In genomic region chr22:50326225-50326958, GRCh38 we compare ENCODE assay signal across 8 cellular contexts. TPM values are rescaled to one million over a fixed set of nuclear protein-coding genes. Genes with fewer than 3 reads are reported as not detected.
DNase-seq lines count a peak whose midpoint lies in the region; ATAC-seq, FAIRE-seq and TF ChIP-seq lines count a peak whose summit lies in the region.

No MANE protein-coding gene starts in this region.

- H3K27me3 ChIP-seq in BE2C (no peaks in the 10 kb centered on the region), bronchial epithelial cell (ENCODE audit: control insufficient read depth, insufficient read depth, low read length) (no peaks in the 10 kb centered on the region), muscle layer of duodenum (ENCODE audit: low read depth, low read length) (no peaks in the 10 kb centered on the region)

- ATAC-seq in HG03108 (IDR thresholded peaks at IDR 0.05; ENCODE audit: unreplicated experiment): peak; percentile 11

- H3K4me1 ChIP-seq in BE2C (no peaks in the 10 kb centered on the region; the same call in 1 of the 2 replicates), muscle layer of duodenum (ENCODE audit: control insufficient read depth in 1 of 2, insufficient read depth in 2 of 2, low read length in 2 of 2) (peaks cover 0 to 11% of the 10 kb centered on the region in 2 donors)

- TF ChIP-seq CTCF in BE2C (IDR thresholded peaks at IDR 0.05; ENCODE audit: low read depth, low read length): no peak
- no peak for TF ChIP-seq CTCF in bronchial epithelial cell (IDR thresholded peaks at IDR 0.05; ENCODE audit: insufficient read depth, low read length, severe bottlenecking)

- H3K9me3 ChIP-seq in BE2C (no peaks in the 10 kb centered on the region), muscle layer of duodenum (ENCODE audit: control insufficient read depth in 1 of 2, low read length in 2 of 2) (no peaks in the 10 kb centered on the region)

- DNase-seq in BE2C (no peak), bronchial epithelial cell (ENCODE audit: low read depth) (no peak), foreskin melanocyte (no peak), cerebellar cortex (ENCODE audit: low spot score) (no peak)
- DNase-seq in central memory CD4-positive, alpha-beta T cell: no peak
- no peak for DNase-seq in stimulated activated CD4-positive, alpha-beta T cell treated with anti-CD3 and anti-CD28 coated beads, Interleukin-15, amount 100 ng/mL, for 24 hours

- H3K36me3 ChIP-seq in BE2C: no peaks in the 10 kb centered on the region
- H3K36me3 ChIP-seq in bronchial epithelial cell (ENCODE audit: control insufficient read depth, insufficient read depth, low read length): no peaks in the 10 kb centered on the region
- H3K36me3 ChIP-seq in muscle layer of duodenum (ENCODE audit: control insufficient read depth in 1 of 2, insufficient read depth in 2 of 2, low read length in 2 of 2): no peaks in the 10 kb centered on the region

- H3K4me3 ChIP-seq in BE2C (ENCODE audit: low read depth, low read length): peak overlapping the region; percentile 65
- peak overlapping the region; percentile 67 for H3K4me3 ChIP-seq in bronchial epithelial cell (ENCODE audit: low read depth, low read length)
- H3K4me3 ChIP-seq in muscle layer of duodenum (ENCODE audit: low read depth in 1 of 2, low read length in 2 of 2): peak overlapping the region; percentile 54 to 69

- H3K27ac ChIP-seq in muscle layer of duodenum (ENCODE audit: low read length): no peak overlapping the region

- no peak for FAIRE-seq in bronchial epithelial cell (lab: Jason Lieb, UNC)

RNA-seq across cellular contexts. Expression of gene DENND6B, which starts 0.4 kb away (rescaled TPM):
- 7.1 TPM for polyA plus RNA-seq in BE2C (2012; ENCODE audit: insufficient read depth, insufficient read length, low read depth)
- total RNA-seq in bronchial epithelial cell: 1.1 and 1.8 TPM in 2 replicates

RNA-seq across cellular contexts. Expression of gene PPP6R2, which starts 16.7 kb away (rescaled TPM):
- polyA plus RNA-seq in BE2C (2012; ENCODE audit: insufficient read depth, insufficient read length, low read depth): 39.8 TPM
- 50.5 and 57.5 TPM in 2 replicates for total RNA-seq in bronchial epithelial cell

RNA-seq across cellular contexts. Expression of gene PLXNB2, which starts 18.9 kb away (rescaled TPM):
- 287 TPM for polyA plus RNA-seq in BE2C (2012; ENCODE audit: insufficient read depth, insufficient read length, low read depth)
- 138 and 176 TPM in 2 replicates for total RNA-seq in bronchial epithelial cell

RNA-seq across cellular contexts. Expression of gene MAPK11, which starts 56.2 kb away (rescaled TPM):
- polyA plus RNA-seq in BE2C (2012; ENCODE audit: insufficient read depth, insufficient read length, low read depth): 38.3 TPM
- 3.4 and 9.0 TPM in 2 replicates for total RNA-seq in bronchial epithelial cell
